8 cellular contexts compared by ENCODE assay signal in genomic region chr22:43136255-43136654, GRCh38. TPM values are rescaled to one million over a fixed set of nuclear protein-coding genes. Genes with fewer than 3 reads are reported as not detected.
A peak's percentile ranks its signal among the peaks of the same experiment; 100 is the strongest.
DNase-seq lines count a peak whose midpoint lies in the region; ATAC-seq, FAIRE-seq and TF ChIP-seq lines count a peak whose summit lies in the region.

No MANE protein-coding gene starts in this region.

- H3K79me2 ChIP-seq in OCI-LY3 (ENCODE audit: low read length) (peaks cover 8% of the 10 kb centered on the region), GM12878 (ENCODE audit: control insufficient read depth, insufficient read depth, low read length) (no peaks in the 10 kb centered on the region)

- H3K9ac ChIP-seq in OCI-LY3 (ENCODE audit: low read length): no peak overlapping the region
- H3K9ac ChIP-seq in GM12878 (ENCODE audit: control insufficient read depth, insufficient read depth, low read length): no peak overlapping the region

- no TSS peak for BruUV-seq in GM12878 (replicated peaks; lab: Mats Ljungman, UMichigan)

- H3K4me1 ChIP-seq in OCI-LY3 (ENCODE audit: low read length) (no peaks in the 10 kb centered on the region), GM12878 (ENCODE audit: control insufficient read depth, insufficient read depth, low read length) (no peaks in the 10 kb centered on the region), thoracic aorta (ENCODE audit: control insufficient read depth in 1 of 2, low read depth in 2 of 2) (peaks cover 0 to 14% of the 10 kb centered on the region in 2 donors)

- no peak overlapping the region for H2AFZ ChIP-seq in OCI-LY3 (ENCODE audit: low read depth, low read length)
- no peak overlapping the region for H2AFZ ChIP-seq in GM12878 (ENCODE audit: control insufficient read depth, low read depth, low read length)

- TF ChIP-seq EP300 in GM12878 (IDR thresholded peaks at IDR 0.05; ENCODE audit: borderline replicate concordance in 1 of 2, control insufficient read depth in 1 of 2, low read depth in 2 of 2, low read length in 2 of 2): no peak

- ATAC-seq in GM12878 (peak; percentile 93), left colon (peak; percentile 56), thoracic aorta (ENCODE audit: insufficient number of reproducible peaks, low FRiP score, low read depth) (no peak), HG03520 (IDR thresholded peaks at IDR 0.05; ENCODE audit: unreplicated experiment) (no peak), HG03432 (IDR thresholded peaks at IDR 0.05; ENCODE audit: unreplicated experiment) (no peak)

- POLR2A ChIA-PET in GM12878 (lab: Charles Lee): no interaction called here

- in situ Hi-C loops in GM12878 (cut with MboI): no loop called here

- CTCF ChIA-PET in GM12878 (lab: Yijun Ruan, JAX): interaction anchor here (0.9 to 1.5 kb wide), 7 partner anchors 12 to 268 kb away, joined by 3 to 5 read pairs (median 3); partner anchors contain the start of gene BIK

- WGBS in GM12878 (ENCODE audit: insufficient coverage, insufficient replicate concordance, low lambda C conversion rate, missing lambda C conversion rate): 18% methylated on average over 9 of the region's 9 CpGs

- TF ChIP-seq POLR2A in GM12878 (IDR thresholded peaks at IDR 0.05; ENCODE audit: low read depth, low read length): no peak

- no peak overlapping the region for H3K4me2 ChIP-seq in OCI-LY3 (ENCODE audit: low read length)
- no peak overlapping the region for H3K4me2 ChIP-seq in GM12878 (ENCODE audit: control insufficient read depth, insufficient read depth)

- H3K9me3 ChIP-seq in OCI-LY3 (ENCODE audit: insufficient read depth, low read length): no peaks in the 10 kb centered on the region
- no peaks in the 10 kb centered on the region for H3K9me3 ChIP-seq in GM12878 (replicated peaks; ENCODE audit: control insufficient read depth, insufficient read depth, low read length)
- no peaks in the 10 kb centered on the region for H3K9me3 ChIP-seq in thoracic aorta

- H3K36me3 ChIP-seq in OCI-LY3 (replicated peaks; ENCODE audit: low read depth, low read length) (peaks cover 61% of the 10 kb centered on the region), GM12878 (ENCODE audit: control insufficient read depth in 2 of 2, insufficient read depth in 2 of 2, low read length in 1 of 2) (peaks cover 6 to 25% of the 10 kb centered on the region in 2 experiments), thoracic aorta (peaks cover 12% of the 10 kb centered on the region)

- H3K4me3 ChIP-seq in OCI-LY3 (ENCODE audit: low read length): no peak overlapping the region
- no peak overlapping the region for H3K4me3 ChIP-seq in GM12878
- H3K4me3 ChIP-seq in thoracic aorta: no peak overlapping the region

- peak; percentile 78 for TF ChIP-seq CTCF in OCI-LY3 (IDR thresholded peaks at IDR 0.05; ENCODE audit: low read depth, low read length)
- TF ChIP-seq CTCF in GM12878 (IDR thresholded peaks at IDR 0.05 in 2 of 3, conservative IDR thresholded peaks at IDR 0.05 in 1 of 3; ENCODE audit: control insufficient read depth in 2 of 3, extremely low read depth in 1 of 3, insufficient read depth in 1 of 3, low read depth in 3 of 3, low read length in 3 of 3): peak; percentile 62 to 82 (median 73)
- peak; percentile 33 for TF ChIP-seq CTCF in thoracic aorta (IDR thresholded peaks at IDR 0.05)

- no peak for FAIRE-seq in GM12878 (lab: Jason Lieb, UNC)

- TF ChIP-seq RAD21 in GM12878 (IDR thresholded peaks at IDR 0.05; ENCODE audit: insufficient read depth, low read depth, low read length): peak; percentile 58

- H3K27me3 ChIP-seq in OCI-LY3 (ENCODE audit: low read depth, low read length) (no peaks in the 10 kb centered on the region), GM12878 (replicated peaks in 1 of 2; ENCODE audit: control insufficient read depth in 2 of 2, insufficient read depth in 2 of 2, low read length in 1 of 2) (no peaks in the 10 kb centered on the region), thoracic aorta (replicated peaks; ENCODE audit: insufficient read depth) (no peaks in the 10 kb centered on the region)

- RAD21 ChIA-PET in GM12878 (lab: Charles Lee; ENCODE audit: unreplicated experiment): no interaction called here

- intact Hi-C loops in GM12878 (cut with micrococcal nuclease; ENCODE audit: unreplicated experiment): no loop called here
- intact Hi-C loops in left colon (cut with DNase I, micrococcal nuclease): no loop called here

- H4K20me1 ChIP-seq in OCI-LY3 (ENCODE audit: insufficient read depth, low read length) (peaks cover 9% of the 10 kb centered on the region; the same call in 1 of the 2 replicates), GM12878 (ENCODE audit: control insufficient read depth, insufficient read depth) (no peaks in the 10 kb centered on the region)

- no peak overlapping the region for H3K27ac ChIP-seq in OCI-LY3 (ENCODE audit: low read length)
- H3K27ac ChIP-seq in GM12878 (ENCODE audit: control insufficient read depth, insufficient read depth): no peak overlapping the region
- no peak overlapping the region for H3K27ac ChIP-seq in thoracic aorta

- SMC1A ChIA-PET in GM12878 (lab: Charles Lee; ENCODE audit: uncharacterized antibody, unreplicated experiment): no interaction called here

- DNase-seq in NCI-H2171 treated with DMSO at 0.1 percent for 48 hours (lab: John Stamatoyannopoulos, UW): peak; percentile 33
- no peak for DNase-seq in NCI-H2171 (lab: John Stamatoyannopoulos, UW)
- DNase-seq in GM12878 (ENCODE audit: low read depth, low spot score): no peak
- peak in 1 of 2 donors; percentile 62 for DNase-seq in left colon
- no peak for DNase-seq in thoracic aorta (ENCODE audit: low spot score)

RNA-seq across cellular contexts. Expression of gene MCAT, which starts 6.9 kb away (rescaled TPM):
- total RNA-seq in GM12878 (2013; cell fraction: nucleolus; rRNA removed): 32.5 and 52.1 TPM in 2 replicates
- total RNA-seq in GM12878 (2014; rRNA removed) (20.6 and 22.3 TPM in 2 replicates), GM12878 (2014; rRNA removed; fragmentation: Illumina TruSeq; extraction: Trizol) (9.9 and 11.8 TPM in 2 replicates), GM12878 (2021) (26.2 and 26.5 TPM in 2 replicates), left colon (10 to 100 TPM; 15.2 to 19.7 TPM), thoracic aorta (10 to 100 TPM in 1 of 2 donors, 1 to 10 TPM in 1; 9.5 to 16.1 TPM)
- polyA plus RNA-seq in GM12878 (2011; ENCODE audit: low read depth): 4.2 TPM
- polyA plus RNA-seq in GM12878 (2011; rRNA removed) (12.1 and 16.5 TPM in 2 replicates), GM12878 (2014; fragmentation: Illumina TruSeq; extraction: Trizol) (5.3 and 11.9 TPM in 2 replicates), GM12878 (2014; fragmentation: Nextera tagmentation; extraction: Ambion mirVana) (10 to 100 TPM in 1 of 2 experiments, 1 to 10 TPM in 1; 3.6 to 10.8 TPM), GM12878 (2014; rRNA removed) (29.1 and 30.8 TPM in 2 replicates), GM12878 (2016; fragmentation: Nextera tagmentation; extraction: Ambion mirVana) (10 to 100 TPM; 22.1 to 26.4 TPM)
- polyA plus RNA-seq in GM12878 (2011; cell fraction: cytosol; rRNA removed): 22.5 and 34.9 TPM in 2 replicates
- polyA plus RNA-seq in GM12878 (2011; cell fraction: nucleus; rRNA removed): 15.9 and 25.4 TPM in 2 replicates
- polyA plus RNA-seq in GM12878 (2012): 10.8 and 11.2 TPM in 2 replicates
- 10.9 and 19.5 TPM in 2 replicates for polyA minus RNA-seq in GM12878 (2011; rRNA and poly(A)+ RNA removed)
- 7.1 and 9.0 TPM in 2 replicates for polyA minus RNA-seq in GM12878 (2011; cell fraction: cytosol; rRNA and poly(A)+ RNA removed)
- 5.9 and 15.7 TPM in 2 replicates for polyA minus RNA-seq in GM12878 (2011; cell fraction: nucleus; rRNA and poly(A)+ RNA removed)

RNA-seq across cellular contexts. Expression of gene TSPO, which starts 15.1 kb away (rescaled TPM):
- total RNA-seq in GM12878 (2013; cell fraction: nucleolus; rRNA removed): 4.2 and 6.8 TPM in 2 replicates
- total RNA-seq in GM12878 (2014; rRNA removed): 41.3 and 50.5 TPM in 2 replicates
- total RNA-seq in GM12878 (2014; rRNA removed; fragmentation: Illumina TruSeq; extraction: Trizol): 4.9 and 6.6 TPM in 2 replicates
- total RNA-seq in GM12878 (2021): 25.8 and 31.6 TPM in 2 replicates
- polyA plus RNA-seq in GM12878 (2011; ENCODE audit: low read depth): 6.8 TPM
- 6.1 and 11.7 TPM in 2 replicates for polyA plus RNA-seq in GM12878 (2011; rRNA removed)
- 23.6 and 34.9 TPM in 2 replicates for polyA plus RNA-seq in GM12878 (2011; cell fraction: cytosol; rRNA removed)
- 19.5 and 31.3 TPM in 2 replicates for polyA plus RNA-seq in GM12878 (2011; cell fraction: nucleus; rRNA removed)
- 14.1 and 30.7 TPM in 2 replicates for polyA plus RNA-seq in GM12878 (2012)
- 1.4 TPM in 1 of 2 replicates, not detected in the other for polyA plus RNA-seq in GM12878 (2014; fragmentation: Illumina TruSeq; extraction: Trizol)
- polyA plus RNA-seq in GM12878 (2014; fragmentation: Nextera tagmentation; extraction: Ambion mirVana): 1 to 10 TPM; 1.8 to 3.4 TPM
- 41.1 and 46.8 TPM in 2 replicates for polyA plus RNA-seq in GM12878 (2014; rRNA removed)
- polyA plus RNA-seq in GM12878 (2016; fragmentation: Nextera tagmentation; extraction: Ambion mirVana): 10 to 100 TPM; 27.1 to 30.8 TPM
- 1.7 and 11.1 TPM in 2 replicates for polyA minus RNA-seq in GM12878 (2011; rRNA and poly(A)+ RNA removed)
- 3.7 and 5.5 TPM in 2 replicates for polyA minus RNA-seq in GM12878 (2011; cell fraction: cytosol; rRNA and poly(A)+ RNA removed)
- polyA minus RNA-seq in GM12878 (2011; cell fraction: nucleus; rRNA and poly(A)+ RNA removed): 3.1 and 6.0 TPM in 2 replicates
- 100 to 1,000 TPM; 250 to 259 TPM for total RNA-seq in left colon
- total RNA-seq in thoracic aorta: 100 to 1,000 TPM; 238 to 472 TPM

RNA-seq across cellular contexts. Expression of gene BIK, which starts 25.7 kb away (rescaled TPM):
- total RNA-seq in GM12878 (2013; cell fraction: nucleolus; rRNA removed): not detected in 2 replicates
- 9.8 and 10.5 TPM in 2 replicates for total RNA-seq in GM12878 (2014; rRNA removed)
- total RNA-seq in GM12878 (2014; rRNA removed; fragmentation: Illumina TruSeq; extraction: Trizol): 2.7 TPM in 2 replicates
- 6.3 and 8.0 TPM in 2 replicates for total RNA-seq in GM12878 (2021)
- polyA plus RNA-seq in GM12878 (2011; ENCODE audit: low read depth): 2.3 TPM
- 0.16 and 0.33 TPM in 2 replicates for polyA plus RNA-seq in GM12878 (2011; rRNA removed)
- polyA plus RNA-seq in GM12878 (2011; cell fraction: cytosol; rRNA removed): 1.0 and 1.1 TPM in 2 replicates
- polyA plus RNA-seq in GM12878 (2011; cell fraction: nucleus; rRNA removed): 0.70 and 1.0 TPM in 2 replicates
- polyA plus RNA-seq in GM12878 (2012): 2.5 and 3.6 TPM in 2 replicates
- 1.6 TPM in 1 of 2 replicates, not detected in the other for polyA plus RNA-seq in GM12878 (2014; fragmentation: Illumina TruSeq; extraction: Trizol)
- polyA plus RNA-seq in GM12878 (2014; fragmentation: Nextera tagmentation; extraction: Ambion mirVana): 1 to 10 TPM; 1.4 to 1.5 TPM
- polyA plus RNA-seq in GM12878 (2014; rRNA removed): 7.5 TPM in 2 replicates
- 1 to 10 TPM; 5.1 to 5.6 TPM for polyA plus RNA-seq in GM12878 (2016; fragmentation: Nextera tagmentation; extraction: Ambion mirVana)
- polyA minus RNA-seq in GM12878 (2011; rRNA and poly(A)+ RNA removed): not detected in 2 replicates
- not detected in 2 replicates for polyA minus RNA-seq in GM12878 (2011; cell fraction: cytosol; rRNA and poly(A)+ RNA removed)
- polyA minus RNA-seq in GM12878 (2011; cell fraction: nucleus; rRNA and poly(A)+ RNA removed): not detected in 2 replicates
- total RNA-seq in left colon: 10 to 100 TPM; 22.6 to 23.0 TPM
- not detected for total RNA-seq in thoracic aorta

RNA-seq across cellular contexts. Expression of gene TTLL1, which starts 47.1 kb away (rescaled TPM):
- 2.4 and 2.7 TPM in 2 replicates for total RNA-seq in GM12878 (2013; cell fraction: nucleolus; rRNA removed)
- 2.8 and 3.4 TPM in 2 replicates for total RNA-seq in GM12878 (2014; rRNA removed)
- 3.7 and 3.8 TPM in 2 replicates for total RNA-seq in GM12878 (2014; rRNA removed; fragmentation: Illumina TruSeq; extraction: Trizol)
- total RNA-seq in GM12878 (2021): 2.6 and 3.5 TPM in 2 replicates
- 2.8 TPM for polyA plus RNA-seq in GM12878 (2011; ENCODE audit: low read depth)
- polyA plus RNA-seq in GM12878 (2011; rRNA removed): 2.2 TPM in 2 replicates
- polyA plus RNA-seq in GM12878 (2011; cell fraction: cytosol; rRNA removed): 2.9 and 3.4 TPM in 2 replicates
- polyA plus RNA-seq in GM12878 (2011; cell fraction: nucleus; rRNA removed): 1.7 TPM in 2 replicates
- polyA plus RNA-seq in GM12878 (2012): 3.8 TPM in 2 replicates
- 4.8 and 5.6 TPM in 2 replicates for polyA plus RNA-seq in GM12878 (2014; fragmentation: Illumina TruSeq; extraction: Trizol)
- under 1 TPM; 0.39 to 0.80 TPM for polyA plus RNA-seq in GM12878 (2014; fragmentation: Nextera tagmentation; extraction: Ambion mirVana)
- polyA plus RNA-seq in GM12878 (2014; rRNA removed): 4.5 and 4.9 TPM in 2 replicates
- polyA plus RNA-seq in GM12878 (2016; fragmentation: Nextera tagmentation; extraction: Ambion mirVana): 1 to 10 TPM; 3.9 to 4.4 TPM
- 2.5 and 3.7 TPM in 2 replicates for polyA minus RNA-seq in GM12878 (2011; rRNA and poly(A)+ RNA removed)
- 1.4 TPM in 1 of 2 replicates, not detected in the other for polyA minus RNA-seq in GM12878 (2011; cell fraction: cytosol; rRNA and poly(A)+ RNA removed)
- 0.24 TPM in 1 of 2 replicates, not detected in the other for polyA minus RNA-seq in GM12878 (2011; cell fraction: nucleus; rRNA and poly(A)+ RNA removed)
- 1 to 10 TPM; 2.1 to 3.2 TPM for total RNA-seq in left colon
- 1 to 10 TPM; 1.1 to 4.3 TPM for total RNA-seq in thoracic aorta

RNA-seq across cellular contexts. Expression of gene TTLL12, which starts 50.7 kb away (rescaled TPM):
- 18.0 and 21.6 TPM in 2 replicates for total RNA-seq in GM12878 (2013; cell fraction: nucleolus; rRNA removed)
- total RNA-seq in GM12878 (2014; rRNA removed) (79.5 and 89.8 TPM in 2 replicates), GM12878 (2014; rRNA removed; fragmentation: Illumina TruSeq; extraction: Trizol) (17.7 and 22.3 TPM in 2 replicates), GM12878 (2021) (65.6 and 66.6 TPM in 2 replicates), left colon (10 to 100 TPM; 79.5 to 91.6 TPM), thoracic aorta (10 to 100 TPM; 22.4 to 23.2 TPM)
- polyA plus RNA-seq in GM12878 (2011; ENCODE audit: low read depth): 9.3 TPM
- polyA plus RNA-seq in GM12878 (2011; rRNA removed) (4.9 and 14.9 TPM in 2 replicates), GM12878 (2014; fragmentation: Illumina TruSeq; extraction: Trizol) (6.8 and 26.6 TPM in 2 replicates), GM12878 (2014; fragmentation: Nextera tagmentation; extraction: Ambion mirVana) (1 to 10 TPM in 1 of 2 experiments, under 1 TPM in 1; 1.00 to 3.0 TPM), GM12878 (2014; rRNA removed) (50.5 and 58.7 TPM in 2 replicates), GM12878 (2016; fragmentation: Nextera tagmentation; extraction: Ambion mirVana) (10 to 100 TPM; 66.1 to 83.6 TPM)
- polyA plus RNA-seq in GM12878 (2011; cell fraction: cytosol; rRNA removed): 21.6 and 25.3 TPM in 2 replicates
- polyA plus RNA-seq in GM12878 (2011; cell fraction: nucleus; rRNA removed): 24.3 and 34.3 TPM in 2 replicates
- 23.2 and 26.7 TPM in 2 replicates for polyA plus RNA-seq in GM12878 (2012)
- 16.1 and 18.4 TPM in 2 replicates for polyA minus RNA-seq in GM12878 (2011; rRNA and poly(A)+ RNA removed)
- 11.8 and 12.2 TPM in 2 replicates for polyA minus RNA-seq in GM12878 (2011; cell fraction: cytosol; rRNA and poly(A)+ RNA removed)
- polyA minus RNA-seq in GM12878 (2011; cell fraction: nucleus; rRNA and poly(A)+ RNA removed): 5.9 and 11.0 TPM in 2 replicates

Comparison
In these comparisons a context has a peak if more than half of its experiments do, and no peak if none do; other contexts are left out.
1. ATAC-seq: peak in GM12878 (single experiment) and left colon (single experiment); none in thoracic aorta (single experiment), HG03520 (single experiment) and HG03432 (single experiment).
2. RNA of gene TSPO, which starts 15.1 kb away (total RNA-seq): 238 to 472 TPM in thoracic aorta and 250 to 259 TPM in left colon; 4.2 to 50.5 TPM in GM12878; every median in the first group is over 4 times any median in the second.
3. Peak in every context shown above with its lines, with median percentiles within 50 percentile points of each other: CTCF ChIP-seq.